1 cellular context compared by ENCODE assay signal in the genomic region with DNA sequence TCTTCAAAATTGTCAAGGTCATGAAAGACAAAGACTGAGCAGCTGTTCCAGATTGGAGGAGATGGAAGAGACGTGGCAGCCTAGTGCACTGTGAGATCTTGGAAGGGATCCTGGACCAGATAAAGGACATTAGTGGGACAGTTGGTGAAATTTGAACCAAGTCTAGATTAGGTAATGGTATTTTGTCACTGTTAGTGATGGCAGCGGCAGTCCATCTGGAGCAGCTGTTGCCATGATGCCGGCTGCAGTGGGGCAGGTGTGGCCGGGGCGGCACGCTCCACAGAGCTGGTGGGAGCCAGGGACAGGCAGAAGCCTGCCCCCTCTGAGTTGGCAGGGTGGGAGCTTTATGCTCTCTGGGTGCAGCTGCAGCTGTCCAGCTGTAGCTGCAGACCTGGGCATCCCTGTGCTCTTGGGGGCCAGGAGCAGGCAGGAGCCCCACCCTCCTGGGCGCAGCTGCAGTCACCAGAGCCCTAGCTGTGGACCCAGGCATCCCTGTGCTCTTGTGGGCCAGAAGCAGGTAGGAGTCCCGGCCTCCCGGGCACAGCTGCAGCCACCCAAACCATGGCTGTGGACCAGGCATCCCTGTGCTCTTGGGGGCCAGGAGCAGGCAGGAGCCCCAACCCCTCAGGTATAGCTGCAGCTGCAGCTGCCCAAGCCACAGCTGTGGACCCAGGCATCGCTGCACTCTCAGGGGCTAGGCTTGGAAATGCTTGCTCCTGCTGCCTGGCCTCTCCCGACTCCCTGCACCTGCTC.
TF ChIP-seq lines count a peak whose summit lies in the region.

No MANE protein-coding gene starts in this region.

TF ChIP-seq in GM23338, 12 proteins besides CTCF, POLR2A, EP300 and RAD21:
- TF ChIP-seq STAT1 (IDR thresholded peaks at IDR 0.05; ENCODE audit: unreplicated experiment) (no peak), POLR2AphosphoS5 (IDR thresholded peaks at IDR 0.05; ENCODE audit: low read depth) (no peak), NANOG (IDR thresholded peaks at IDR 0.05; ENCODE audit: borderline replicate concordance) (no peak), CREB1 (CRISPR knock-in tag; IDR thresholded peaks at IDR 0.05; ENCODE audit: low read depth) (no peak), EZH2 (IDR thresholded peaks at IDR 0.05; ENCODE audit: low read depth, unreplicated experiment) (no peak), ZNF331 (CRISPR knock-in tag; IDR thresholded peaks at IDR 0.05; ENCODE audit: low read depth) (no peak), JUNB (IDR thresholded peaks at IDR 0.05; ENCODE audit: unreplicated experiment) (no peak)
- TF ChIP-seq, protein P1, sequence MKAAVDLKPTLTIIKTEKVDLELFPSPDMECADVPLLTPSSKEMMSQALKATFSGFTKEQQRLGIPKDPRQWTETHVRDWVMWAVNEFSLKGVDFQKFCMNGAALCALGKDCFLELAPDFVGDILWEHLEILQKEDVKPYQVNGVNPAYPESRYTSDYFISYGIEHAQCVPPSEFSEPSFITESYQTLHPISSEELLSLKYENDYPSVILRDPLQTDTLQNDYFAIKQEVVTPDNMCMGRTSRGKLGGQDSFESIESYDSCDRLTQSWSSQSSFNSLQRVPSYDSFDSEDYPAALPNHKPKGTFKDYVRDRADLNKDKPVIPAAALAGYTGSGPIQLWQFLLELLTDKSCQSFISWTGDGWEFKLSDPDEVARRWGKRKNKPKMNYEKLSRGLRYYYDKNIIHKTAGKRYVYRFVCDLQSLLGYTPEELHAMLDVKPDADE (IDR thresholded peaks at IDR 0.05): no peak
- TF ChIP-seq, protein P2, sequence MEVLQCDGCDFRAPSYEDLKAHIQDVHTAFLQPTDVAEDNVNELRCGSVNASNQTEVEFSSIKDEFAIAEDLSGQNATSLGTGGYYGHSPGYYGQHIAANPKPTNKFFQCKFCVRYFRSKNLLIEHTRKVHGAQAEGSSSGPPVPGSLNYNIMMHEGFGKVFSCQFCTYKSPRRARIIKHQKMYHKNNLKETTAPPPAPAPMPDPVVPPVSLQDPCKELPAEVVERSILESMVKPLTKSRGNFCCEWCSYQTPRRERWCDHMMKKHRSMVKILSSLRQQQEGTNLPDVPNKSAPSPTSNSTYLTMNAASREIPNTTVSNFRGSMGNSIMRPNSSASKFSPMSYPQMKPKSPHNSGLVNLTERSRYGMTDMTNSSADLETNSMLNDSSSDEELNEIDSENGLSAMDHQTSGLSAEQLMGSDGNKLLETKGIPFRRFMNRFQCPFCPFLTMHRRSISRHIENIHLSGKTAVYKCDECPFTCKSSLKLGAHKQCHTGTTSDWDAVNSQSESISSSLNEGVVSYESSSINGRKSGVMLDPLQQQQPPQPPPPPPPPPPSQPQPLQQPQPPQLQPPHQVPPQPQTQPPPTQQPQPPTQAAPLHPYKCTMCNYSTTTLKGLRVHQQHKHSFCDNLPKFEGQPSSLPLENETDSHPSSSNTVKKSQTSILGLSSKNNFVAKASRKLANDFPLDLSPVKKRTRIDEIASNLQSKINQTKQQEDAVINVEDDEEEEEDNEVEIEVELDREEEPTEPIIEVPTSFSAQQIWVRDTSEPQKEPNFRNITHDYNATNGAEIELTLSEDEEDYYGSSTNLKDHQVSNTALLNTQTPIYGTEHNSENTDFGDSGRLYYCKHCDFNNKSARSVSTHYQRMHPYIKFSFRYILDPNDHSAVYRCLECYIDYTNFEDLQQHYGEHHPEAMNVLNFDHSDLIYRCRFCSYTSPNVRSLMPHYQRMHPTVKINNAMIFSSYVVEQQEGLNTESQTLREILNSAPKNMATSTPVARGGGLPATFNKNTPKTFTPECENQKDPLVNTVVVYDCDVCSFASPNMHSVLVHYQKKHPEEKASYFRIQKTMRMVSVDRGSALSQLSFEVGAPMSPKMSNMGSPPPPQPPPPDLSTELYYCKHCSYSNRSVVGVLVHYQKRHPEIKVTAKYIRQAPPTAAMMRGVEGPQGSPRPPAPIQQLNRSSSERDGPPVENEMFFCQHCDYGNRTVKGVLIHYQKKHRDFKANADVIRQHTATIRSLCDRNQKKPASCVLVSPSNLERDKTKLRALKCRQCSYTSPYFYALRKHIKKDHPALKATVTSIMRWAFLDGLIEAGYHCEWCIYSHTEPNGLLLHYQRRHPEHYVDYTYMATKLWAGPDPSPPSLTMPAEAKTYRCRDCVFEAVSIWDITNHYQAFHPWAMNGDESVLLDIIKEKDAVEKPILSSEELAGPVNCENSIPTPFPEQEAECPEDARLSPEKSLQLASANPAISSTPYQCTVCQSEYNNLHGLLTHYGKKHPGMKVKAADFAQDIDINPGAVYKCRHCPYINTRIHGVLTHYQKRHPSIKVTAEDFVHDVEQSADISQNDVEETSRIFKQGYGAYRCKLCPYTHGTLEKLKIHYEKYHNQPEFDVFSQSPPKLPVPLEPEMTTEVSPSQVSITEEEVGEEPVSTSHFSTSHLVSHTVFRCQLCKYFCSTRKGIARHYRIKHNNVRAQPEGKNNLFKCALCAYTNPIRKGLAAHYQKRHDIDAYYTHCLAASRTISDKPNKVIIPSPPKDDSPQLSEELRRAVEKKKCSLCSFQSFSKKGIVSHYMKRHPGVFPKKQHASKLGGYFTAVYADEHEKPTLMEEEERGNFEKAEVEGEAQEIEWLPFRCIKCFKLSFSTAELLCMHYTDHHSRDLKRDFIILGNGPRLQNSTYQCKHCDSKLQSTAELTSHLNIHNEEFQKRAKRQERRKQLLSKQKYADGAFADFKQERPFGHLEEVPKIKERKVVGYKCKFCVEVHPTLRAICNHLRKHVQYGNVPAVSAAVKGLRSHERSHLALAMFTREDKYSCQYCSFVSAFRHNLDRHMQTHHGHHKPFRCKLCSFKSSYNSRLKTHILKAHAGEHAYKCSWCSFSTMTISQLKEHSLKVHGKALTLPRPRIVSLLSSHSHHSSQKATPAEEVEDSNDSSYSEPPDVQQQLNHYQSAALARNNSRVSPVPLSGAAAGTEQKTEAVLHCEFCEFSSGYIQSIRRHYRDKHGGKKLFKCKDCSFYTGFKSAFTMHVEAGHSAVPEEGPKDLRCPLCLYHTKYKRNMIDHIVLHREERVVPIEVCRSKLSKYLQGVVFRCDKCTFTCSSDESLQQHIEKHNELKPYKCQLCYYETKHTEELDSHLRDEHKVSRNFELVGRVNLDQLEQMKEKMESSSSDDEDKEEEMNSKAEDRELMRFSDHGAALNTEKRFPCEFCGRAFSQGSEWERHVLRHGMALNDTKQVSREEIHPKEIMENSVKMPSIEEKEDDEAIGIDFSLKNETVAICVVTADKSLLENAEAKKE (CRISPR knock-in tag; IDR thresholded peaks at IDR 0.05): no peak
